37 cellular contexts compared by ENCODE assay signal in the genomic region with DNA sequence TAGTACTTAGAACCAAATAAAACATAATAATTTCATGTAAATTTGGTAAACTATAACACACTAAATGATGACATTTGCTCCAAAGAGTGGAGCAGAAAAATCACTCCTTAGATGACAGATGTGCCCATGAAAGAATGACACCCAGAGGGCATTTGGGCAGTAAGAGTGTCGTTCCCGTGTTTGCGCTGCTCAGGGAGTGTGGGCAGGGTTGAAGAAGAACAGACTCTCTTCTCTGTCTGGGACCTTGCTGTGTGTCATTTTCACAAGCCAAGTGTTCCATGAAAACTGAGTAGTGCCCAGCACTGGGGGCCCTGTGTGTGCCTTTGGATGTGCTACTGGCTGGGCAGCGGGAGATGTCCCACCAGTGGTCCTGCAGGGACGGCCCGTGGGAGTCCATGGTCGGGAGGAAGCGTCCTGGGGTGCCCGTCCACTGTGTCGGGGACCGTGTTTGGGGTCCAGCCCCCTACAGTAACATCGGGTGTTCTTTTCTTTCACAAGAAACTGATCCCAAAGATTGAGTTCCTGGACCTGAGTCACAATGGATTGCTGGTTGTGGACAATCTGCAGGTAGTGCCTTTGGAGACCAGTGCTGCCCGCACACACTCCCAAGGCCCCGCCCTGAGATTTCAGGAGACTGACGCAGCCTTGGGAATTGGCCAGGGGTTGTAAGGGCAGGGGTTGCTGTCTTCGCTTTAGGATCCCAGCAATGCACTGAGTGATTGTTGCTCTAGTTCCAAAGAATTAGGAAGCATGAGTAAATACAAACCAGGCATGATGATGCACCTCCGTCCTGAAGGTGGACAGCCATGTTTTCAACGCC. TPM values are rescaled to one million over a fixed set of nuclear protein-coding genes. Genes with fewer than 3 reads are reported as not detected.
"Had no signal": no experiment of that assay in that cellular context is flagged by ENCODE, and none has a peak within 500 bp of the region (broad histone marks: within the 10 kb centered on the region; RNA-seq: fewer than 3 reads in every experiment).

No MANE protein-coding gene starts in this region.

- H3K4me1 ChIP-seq: ascending aorta, Peyer's patch had no signal

- H3K4me3 ChIP-seq: ascending aorta, cardiac muscle cell, MG63, Peyer's patch had no signal

- ATAC-seq: activated CD8-positive, alpha-beta memory T cell treated with anti-CD3 and anti-CD28 coated beads, Interleukin-2, amount 10 ng/mL, durations not matched to agents 7 days and 5 days; PC-3 had no signal

- H3K27me3 ChIP-seq: ascending aorta, cardiac muscle cell, MG63, Peyer's patch had no signal

- H3K4me3 Mint-ChIP-seq: activated CD4-positive, alpha-beta memory T cell treated with anti-CD3 and anti-CD28 coated beads, Interleukin-2, amount 10 ng/mL, durations not matched to agents 7 days and 5 days; activated CD8-positive, alpha-beta memory T cell treated with anti-CD3 and anti-CD28 coated beads, Interleukin-2, amount 10 ng/mL, durations not matched to agents 7 days and 5 days; activated naive CD4-positive, alpha-beta T cell treated with anti-CD3 and anti-CD28 coated beads, Interleukin-2, amount 50 U/mL, for 24 hours; activated naive CD8-positive, alpha-beta T cell treated with anti-CD3 and anti-CD28 coated beads, Interleukin-2, amount 10 ng/mL, durations not matched to agents 7 days and 5 days had no signal

- H3K9me3 ChIP-seq: ascending aorta, MG63, Peyer's patch had no signal

- DNase-seq: activated CD4-positive, alpha-beta memory T cell treated with anti-CD3 and anti-CD28 coated beads, Interleukin-2, amount 10 ng/mL, durations not matched to agents 7 days and 5 days; activated CD4-positive, alpha-beta T cell treated with anti-CD3 and anti-CD28 coated beads for 1 hour; activated CD4-positive, alpha-beta T cell treated with anti-CD3 and anti-CD28 coated beads for 48 hours; activated CD4-positive, CD25-positive, alpha-beta regulatory T cell; activated CD8-positive, alpha-beta memory T cell treated with anti-CD3 and anti-CD28 coated beads for 24 hours; activated CD8-positive, alpha-beta memory T cell treated with anti-CD3 and anti-CD28 coated beads, Interleukin-2, amount 10 ng/mL, durations not matched to agents 7 days and 5 days; activated CD8-positive, alpha-beta memory T cell treated with anti-CD3 and anti-CD28 coated beads, Interleukin-2, amount 50 U/mL, for 48 hours; activated gamma-delta T cell; activated naive CD4-positive, alpha-beta T cell treated with Interleukin-2 at 50 U/mL for 16 hours; activated naive CD8-positive, alpha-beta T cell treated with anti-CD3 and anti-CD28 coated beads, Interleukin-2, amount 10 ng/mL, durations not matched to agents 7 days and 5 days; amygdala; Kasumi-1; KBM-7; MG63; NCI-H1048; NCI-H1105 treated with DMSO at 0.1 percent for 48 hours; NCI-H1436; NCI-H1694 treated with DMSO at 0.1 percent for 48 hours; NCI-H2029 treated with DMSO at 0.1 percent for 48 hours; NCI-H2107; NCI-H2171; NCI-H510A; NCI-H526; NCI-H748 treated with DMSO at 0.1 percent for 48 hours; NK-92 treated with Interleukin-12 subunit alpha and Interleukin-12 subunit beta, amount 100 ng/mL, for 24 hours; PC-3; Peyer's patch; RPMI8226; SW 1271; T-helper 1 cell; T-helper 2 cell; T-helper 9 cell; WERI-Rb-1 had no signal

- H3K4me1 Mint-ChIP-seq: activated CD4-positive, alpha-beta memory T cell treated with anti-CD3 and anti-CD28 coated beads, Interleukin-2, amount 10 ng/mL, durations not matched to agents 7 days and 5 days; activated CD8-positive, alpha-beta memory T cell treated with anti-CD3 and anti-CD28 coated beads, Interleukin-2, amount 10 ng/mL, durations not matched to agents 7 days and 5 days; activated naive CD4-positive, alpha-beta T cell treated with anti-CD3 and anti-CD28 coated beads, Interleukin-2, amount 50 U/mL, for 24 hours; activated naive CD8-positive, alpha-beta T cell treated with anti-CD3 and anti-CD28 coated beads, Interleukin-2, amount 10 ng/mL, durations not matched to agents 7 days and 5 days had no signal

- H3K9me3 Mint-ChIP-seq: activated CD4-positive, alpha-beta memory T cell treated with anti-CD3 and anti-CD28 coated beads, Interleukin-2, amount 10 ng/mL, durations not matched to agents 7 days and 5 days; activated naive CD4-positive, alpha-beta T cell treated with anti-CD3 and anti-CD28 coated beads, Interleukin-2, amount 50 U/mL, for 24 hours; activated naive CD8-positive, alpha-beta T cell treated with anti-CD3 and anti-CD28 coated beads, Interleukin-2, amount 10 ng/mL, durations not matched to agents 7 days and 5 days; activated T-helper 2 cell treated with anti-CD3 and anti-CD28 coated beads, Interferon-gamma antibody, Interleukin-2, Interleukin-4, amounts not matched to agents 10 μg/mL and 5 μg/mL and 100 μg/mL, durations not matched to agents 14 hours and 24 hours and 36 hours had no signal

- H3K27me3 Mint-ChIP-seq: activated CD4-positive, alpha-beta memory T cell treated with anti-CD3 and anti-CD28 coated beads, Interleukin-2, amount 10 ng/mL, durations not matched to agents 7 days and 5 days; activated CD8-positive, alpha-beta memory T cell treated with anti-CD3 and anti-CD28 coated beads, Interleukin-2, amount 10 ng/mL, durations not matched to agents 7 days and 5 days; activated naive CD4-positive, alpha-beta T cell treated with anti-CD3 and anti-CD28 coated beads, Interleukin-2, amount 50 U/mL, for 24 hours; activated naive CD8-positive, alpha-beta T cell treated with anti-CD3 and anti-CD28 coated beads, Interleukin-2, amount 10 ng/mL, durations not matched to agents 7 days and 5 days had no signal

- H3K27ac ChIP-seq: ascending aorta, cardiac muscle cell, WERI-Rb-1 had no signal

- H3K27ac Mint-ChIP-seq: activated CD4-positive, alpha-beta memory T cell treated with anti-CD3 and anti-CD28 coated beads, Interleukin-2, amount 10 ng/mL, durations not matched to agents 7 days and 5 days; activated CD8-positive, alpha-beta memory T cell treated with anti-CD3 and anti-CD28 coated beads, Interleukin-2, amount 10 ng/mL, durations not matched to agents 7 days and 5 days; activated naive CD4-positive, alpha-beta T cell treated with anti-CD3 and anti-CD28 coated beads, Interleukin-2, amount 50 U/mL, for 24 hours; activated naive CD8-positive, alpha-beta T cell treated with anti-CD3 and anti-CD28 coated beads, Interleukin-2, amount 10 ng/mL, durations not matched to agents 7 days and 5 days; activated T-helper 2 cell treated with anti-CD3 and anti-CD28 coated beads, Interferon-gamma antibody, Interleukin-2, Interleukin-4, amounts not matched to agents 10 μg/mL and 5 μg/mL and 100 μg/mL, durations not matched to agents 14 hours and 24 hours and 36 hours had no signal

RNA-seq across cellular contexts. Expression of a gene that starts 17.9 kb away (rescaled TPM):
- total RNA-seq: activated CD4-positive, alpha-beta memory T cell treated with anti-CD3 and anti-CD28 coated beads, Interleukin-2, amount 10 ng/mL, durations not matched to agents 7 days and 5 days; activated CD8-positive, alpha-beta memory T cell treated with anti-CD3 and anti-CD28 coated beads, Interleukin-2, amount 10 ng/mL, durations not matched to agents 7 days and 5 days had no signal
- polyA plus RNA-seq: cardiac muscle cell had no signal

RNA-seq across cellular contexts. Expression of a gene that starts 23.4 kb away (rescaled TPM):
- total RNA-seq: Peyer's patch had no signal
